Comparison of ENCODE assay signal across 8 cellular contexts in the genomic region with DNA sequence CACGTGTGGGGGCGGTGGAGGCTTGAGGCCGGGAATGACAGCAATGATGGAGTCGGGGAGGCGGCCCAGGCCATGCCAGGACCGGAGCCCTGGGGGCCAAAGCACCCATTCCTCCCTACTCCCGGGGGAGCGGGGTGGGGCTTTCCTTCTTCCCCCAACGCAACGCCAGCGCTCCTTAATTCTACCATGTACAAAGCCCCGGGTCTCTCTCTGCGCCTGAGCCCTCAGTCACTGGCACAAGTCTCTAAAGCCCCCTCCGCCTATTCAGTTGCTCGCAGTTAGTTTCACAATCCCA. TPM values are rescaled to one million over a fixed set of nuclear protein-coding genes. Genes with fewer than 3 reads are reported as not detected.
DNase-seq lines count a peak whose midpoint lies in the region; ATAC-seq and TF ChIP-seq lines count a peak whose summit lies in the region.

No MANE protein-coding gene starts in this region.

- H3K4me1 ChIP-seq in NT2/D1 (ENCODE audit: insufficient read depth, insufficient read length) (peaks cover 3% of the 10 kb centered on the region), parathyroid adenoma (peaks cover 5% of the 10 kb centered on the region)

- H3K9me3 Mint-ChIP-seq in endothelial cell (ENCODE audit: unreplicated experiment): no peaks in the 10 kb centered on the region

- no peaks in the 10 kb centered on the region for H3K36me3 Mint-ChIP-seq in endothelial cell (ENCODE audit: low read depth, unreplicated experiment)

- peak overlapping the region; percentile 73 for H3K4me3 Mint-ChIP-seq in endothelial cell (ENCODE audit: unreplicated experiment)

- H3K9ac ChIP-seq in NT2/D1 (ENCODE audit: insufficient read length, low read depth) (peak overlapping the region; percentile 67), parathyroid adenoma (peak overlapping the region; percentile 55)

- H3K4me1 Mint-ChIP-seq in endothelial cell (ENCODE audit: unreplicated experiment): peaks cover 30% of the 10 kb centered on the region

- peak overlapping the region; percentile 94 for H3K4me2 ChIP-seq in parathyroid adenoma (ENCODE audit: low read length)

- peak overlapping the region; percentile 81 for H3K27ac ChIP-seq in parathyroid adenoma

- DNase-seq in GM12865 (ENCODE audit: low read depth) (no peak), NT2/D1 (ENCODE audit: low read depth, low spot score) (no peak), endothelial cell (ENCODE audit: low spot score) (no peak), cerebellum (ENCODE audit: low spot score) (no peak), glomerular visceral epithelial cell (ENCODE audit: extremely low spot score) (no peak), COR-L47 (lab: John Stamatoyannopoulos, UW) (no peak)

- no peaks in the 10 kb centered on the region for H3K79me2 ChIP-seq in parathyroid adenoma

- H3K9me3 ChIP-seq in NT2/D1 (ENCODE audit: insufficient read depth, low read length) (peaks cover 5% of the 10 kb centered on the region; the same call in 1 of the 2 replicates), parathyroid adenoma (ENCODE audit: control insufficient read depth, low read length) (no peaks in the 10 kb centered on the region)

- H3K27me3 ChIP-seq in NT2/D1 (ENCODE audit: insufficient read depth, insufficient read length) (peaks cover 8% of the 10 kb centered on the region), parathyroid adenoma (ENCODE audit: control insufficient read depth, insufficient read depth, low read length) (no peaks in the 10 kb centered on the region)

- H3K27ac Mint-ChIP-seq in endothelial cell (ENCODE audit: unreplicated experiment): no peak overlapping the region

- H3K4me3 ChIP-seq in GM12865 (ENCODE audit: low read depth, low read length) (peak overlapping the region; percentile 52), NT2/D1 (ENCODE audit: insufficient read length, low read depth) (peak overlapping the region; percentile 46), parathyroid adenoma (ENCODE audit: low read depth, low read length) (peak overlapping the region; percentile 79)

- peak overlapping the region; percentile 86 for H2AFZ ChIP-seq in parathyroid adenoma

- no peak for ATAC-seq in HG03139 (IDR thresholded peaks at IDR 0.05; ENCODE audit: unreplicated experiment)

- TF ChIP-seq CTCF in GM12865 (IDR thresholded peaks at IDR 0.05; ENCODE audit: insufficient read depth, low read depth, low read length, missing control alignments) (no peak), endothelial cell (IDR thresholded peaks at IDR 0.05; ENCODE audit: unreplicated experiment) (no peak), parathyroid adenoma (IDR thresholded peaks at IDR 0.05) (no peak)

- H3K36me3 ChIP-seq in NT2/D1 (ENCODE audit: insufficient read depth, insufficient read length, low read length) (no peaks in the 10 kb centered on the region), parathyroid adenoma (ENCODE audit: control insufficient read depth, insufficient read depth, low read length) (no peaks in the 10 kb centered on the region)

- peaks cover 13% of the 10 kb centered on the region for H3K27me3 Mint-ChIP-seq in endothelial cell (ENCODE audit: unreplicated experiment)

RNA-seq across cellular contexts. Expression of gene RNF227, which starts 0.2 kb away (rescaled TPM):
- 0.77 TPM for total RNA-seq in endothelial cell (ENCODE audit: unreplicated experiment)
- total RNA-seq in cerebellum: 2.8 TPM

RNA-seq across cellular contexts. Expression of gene KCNAB3, which starts 13.3 kb away (rescaled TPM):
- total RNA-seq in endothelial cell (ENCODE audit: unreplicated experiment): 1.6 TPM
- total RNA-seq in cerebellum: 3.2 TPM

RNA-seq across cellular contexts. Expression of gene TRAPPC1, which starts 15.4 kb away (rescaled TPM):
- 171 TPM for total RNA-seq in endothelial cell (ENCODE audit: unreplicated experiment)
- 21.3 TPM for total RNA-seq in cerebellum

RNA-seq across cellular contexts. Expression of gene CNTROB, which starts 15.7 kb away (rescaled TPM):
- total RNA-seq in endothelial cell (ENCODE audit: unreplicated experiment) (32.6 TPM), cerebellum (35.8 TPM)

RNA-seq across cellular contexts. Expression of gene CHD3, which starts 27.7 kb away (rescaled TPM):
- 133 TPM for total RNA-seq in endothelial cell (ENCODE audit: unreplicated experiment)
- 121 TPM for total RNA-seq in cerebellum
